In genomic region chr10:119222531-119222930, GRCh38 we compare ENCODE assay signal across 2 cellular contexts.
TF ChIP-seq lines count a peak whose summit lies in the region.

No MANE protein-coding gene starts in this region.

TF ChIP-seq in HEK293, 187 proteins besides CTCF, POLR2A, EP300 and RAD21 (continues in another document):
- TF ChIP-seq ZNF354C (tag by site-specific recombination; IDR thresholded peaks at IDR 0.05; ENCODE audit: borderline replicate concordance, low read depth) = no peak
- no peak for TF ChIP-seq ZNF202 (tag by site-specific recombination; IDR thresholded peaks at IDR 0.05; ENCODE audit: borderline replicate concordance)
- TF ChIP-seq ZXDB (tag by site-specific recombination; IDR thresholded peaks at IDR 0.05) = 0 out of 2 replicates have a peak, but pooled peaks have one; percentile 8
- TF ChIP-seq PATZ1 (tag by site-specific recombination; IDR thresholded peaks at IDR 0.05) = no peak
- TF ChIP-seq ZNF600 (tag by site-specific recombination; IDR thresholded peaks at IDR 0.05) = peak; percentile 72
- no peak for TF ChIP-seq ZNF10 (tag by site-specific recombination; IDR thresholded peaks at IDR 0.05)
- 0 out of 2 replicates have a peak, but pooled peaks have one; percentile 11 for TF ChIP-seq ZNF561 (tag by site-specific recombination; IDR thresholded peaks at IDR 0.05; ENCODE audit: borderline replicate concordance)
- TF ChIP-seq ZFP69B (tag by site-specific recombination; IDR thresholded peaks at IDR 0.05) = no peak
- no peak for TF ChIP-seq ZNF18 (tag by site-specific recombination; IDR thresholded peaks at IDR 0.05)
- no peak for TF ChIP-seq ZNF350 (tag by site-specific recombination; IDR thresholded peaks at IDR 0.05)
- no peak for TF ChIP-seq ZBTB7A (tag by site-specific recombination; IDR thresholded peaks at IDR 0.05; ENCODE audit: low read depth)
- no peak for TF ChIP-seq ZNF138 (tag by site-specific recombination; IDR thresholded peaks at IDR 0.05; ENCODE audit: borderline replicate concordance)
- peak; percentile 64 for TF ChIP-seq ZNF549 (tag by site-specific recombination; IDR thresholded peaks at IDR 0.05)
- TF ChIP-seq ZNF146 (tag by site-specific recombination; IDR thresholded peaks at IDR 0.05) = no peak
- TF ChIP-seq ZSCAN18 (tag by site-specific recombination; IDR thresholded peaks at IDR 0.05) = no peak
- TF ChIP-seq SP3 (tag by site-specific recombination; IDR thresholded peaks at IDR 0.05) = no peak
- no peak for TF ChIP-seq ZNF529 (tag by site-specific recombination; IDR thresholded peaks at IDR 0.05; ENCODE audit: insufficient replicate concordance)
- no peak for TF ChIP-seq ZNF518A (tag by site-specific recombination; conservative IDR thresholded peaks at IDR 0.05; ENCODE audit: low read depth)
- TF ChIP-seq KLF7 (tag by site-specific recombination; IDR thresholded peaks at IDR 0.05; ENCODE audit: borderline replicate concordance) = no peak
- no peak for TF ChIP-seq ZNF792 (tag by site-specific recombination; IDR thresholded peaks at IDR 0.05)
- peak; percentile 13 for TF ChIP-seq GLIS1 (tag by site-specific recombination; IDR thresholded peaks at IDR 0.05)

TF ChIP-seq in HepG2, 621 proteins besides CTCF, POLR2A, EP300 and RAD21 (continues in another document):
- TF ChIP-seq TBX2 (CRISPR knock-in tag; IDR thresholded peaks at IDR 0.05; ENCODE audit: borderline replicate concordance) (no peak; the same call in 1 of the 2 replicates), GFI1 (CRISPR knock-in tag; IDR thresholded peaks at IDR 0.05; ENCODE audit: borderline replicate concordance) (0 out of 2 replicates have a peak, but pooled peaks have one; percentile 23), FLYWCH1 (CRISPR knock-in tag; IDR thresholded peaks at IDR 0.05) (no peak), ZGPAT (CRISPR knock-in tag; IDR thresholded peaks at IDR 0.05) (no peak), SIX4 (CRISPR knock-in tag; IDR thresholded peaks at IDR 0.05) (no peak), POLR2G (IDR thresholded peaks at IDR 0.05; ENCODE audit: low read depth, low read length) (peak; percentile 30; the same call in 1 of the 2 replicates), PBX2 (CRISPR knock-in tag; IDR thresholded peaks at IDR 0.05) (no peak), PATZ1 (CRISPR knock-in tag; IDR thresholded peaks at IDR 0.05) (peak; percentile 47; the same call in 1 of the 2 replicates), HNF1B (CRISPR knock-in tag; IDR thresholded peaks at IDR 0.05) (0 out of 2 replicates have a peak, but pooled peaks have one; percentile 46), ZNF382 (CRISPR knock-in tag; IDR thresholded peaks at IDR 0.05; ENCODE audit: borderline replicate concordance) (no peak), ZNF768 (CRISPR knock-in tag; IDR thresholded peaks at IDR 0.05) (no peak), ZNF274 (CRISPR knock-in tag; IDR thresholded peaks at IDR 0.05) (0 out of 2 replicates have a peak, but pooled peaks have one; percentile 51), ZNF292 (CRISPR knock-in tag; IDR thresholded peaks at IDR 0.05; ENCODE audit: borderline replicate concordance, low read depth) (peak; percentile 42; the same call in 1 of the 2 replicates), RNF219 (CRISPR knock-in tag; IDR thresholded peaks at IDR 0.05) (no peak), ZNF619 (CRISPR knock-in tag; IDR thresholded peaks at IDR 0.05) (no peak), HNRNPH1 (optimal IDR thresholded peaks at IDR 0.05; ENCODE audit: low read depth, low read length) (no peak), ZNF644 (CRISPR knock-in tag; IDR thresholded peaks at IDR 0.05; ENCODE audit: low read depth) (no peak), GATAD2A (CRISPR knock-in tag; IDR thresholded peaks at IDR 0.05) (peak; percentile 56; the same call in 1 of the 2 replicates), ZNF281 (CRISPR knock-in tag; IDR thresholded peaks at IDR 0.05; ENCODE audit: borderline replicate concordance) (peak; percentile 16; the same call in 1 of the 2 replicates), CREM (IDR thresholded peaks at IDR 0.05) (0 out of 2 replicates have a peak, but pooled peaks have one; percentile 20), CREM (CRISPR knock-in tag; IDR thresholded peaks at IDR 0.05) (no peak), SP140L (CRISPR knock-in tag; IDR thresholded peaks at IDR 0.05; ENCODE audit: borderline replicate concordance) (no peak), PREB (CRISPR knock-in tag; IDR thresholded peaks at IDR 0.05) (no peak), TFE3 (CRISPR knock-in tag; IDR thresholded peaks at IDR 0.05) (no peak), SOX13 (IDR thresholded peaks at IDR 0.05) (no peak), SOX13 (CRISPR knock-in tag; conservative IDR thresholded peaks at IDR 0.05 in 1 of 2, IDR thresholded peaks at IDR 0.05 in 1 of 2) (peak in 1 of 2 experiments; percentile 78; a peak in 2 of 4 replicates), CSRNP1 (CRISPR knock-in tag; IDR thresholded peaks at IDR 0.05) (no peak), ARHGAP35 (CRISPR knock-in tag; IDR thresholded peaks at IDR 0.05; ENCODE audit: borderline replicate concordance) (no peak)
